Comparison of ENCODE assay signal across 13 cellular contexts in genomic region chr3:72678892-72679291, GRCh38.
DNase-seq lines count a peak whose midpoint lies in the region; ATAC-seq, FAIRE-seq and TF ChIP-seq lines count a peak whose summit lies in the region.
"Had no signal": no experiment of that assay in that cellular context is flagged by ENCODE, and none has a peak within 500 bp of the region (broad histone marks: within the 10 kb centered on the region; RNA-seq: fewer than 3 reads in every experiment).

No MANE protein-coding gene starts in this region.

- ATAC-seq in HG02610 (IDR thresholded peaks at IDR 0.05; ENCODE audit: unreplicated experiment) (peak; percentile 48), K562 (no peak), mucosa of descending colon (peak; percentile 74), GM19035 (IDR thresholded peaks at IDR 0.05; ENCODE audit: unreplicated experiment) (no peak)
- ATAC-seq: HCT116 had no signal

- FAIRE-seq in K562 (lab: Jason Lieb, UNC), result no peak

- TF ChIP-seq POLR2A in K562 (conservative IDR thresholded peaks at IDR 0.05) (no peak), ovary (IDR thresholded peaks at IDR 0.05) (no peak)

- BruUV-seq in K562 (replicated peaks; lab: Mats Ljungman, UMichigan), result no TSS peak

- no peaks in the 10 kb centered on the region for H3K4me1 ChIP-seq in K562 (replicated peaks in 1 of 2; ENCODE audit: control insufficient read depth in 2 of 2, insufficient read depth in 2 of 2, low read length in 2 of 2)
- no peaks in the 10 kb centered on the region for H3K4me1 ChIP-seq in mucosa of descending colon (ENCODE audit: low read depth)
- H3K4me1 ChIP-seq in ovary (ENCODE audit: insufficient read depth), result no peaks in the 10 kb centered on the region

- H4K20me1 ChIP-seq in K562 (replicated peaks; ENCODE audit: control insufficient read depth, insufficient read depth, low read length), result no peaks in the 10 kb centered on the region

- H3K36me3 ChIP-seq in K562 (ENCODE audit: control insufficient read depth, insufficient read depth, low read length), result no peaks in the 10 kb centered on the region
- H3K36me3 ChIP-seq in mucosa of descending colon (ENCODE audit: low read depth), result no peaks in the 10 kb centered on the region
- H3K36me3 ChIP-seq in ovary, result no peaks in the 10 kb centered on the region
- H3K36me3 ChIP-seq: SJCRH30 had no signal

- H3K9me3 ChIP-seq in K562 (replicated peaks; ENCODE audit: control insufficient read depth, insufficient read depth, low read depth, low read length) (no peaks in the 10 kb centered on the region), mucosa of descending colon (no peaks in the 10 kb centered on the region), ovary (no peaks in the 10 kb centered on the region)
- H3K9me3 ChIP-seq: SJCRH30 had no signal

- WGBS in K562 (ENCODE audit: insufficient coverage, low coverage, missing lambda C conversion rate), result 21% methylated on average over 6 of the region's 6 CpGs
- WGBS in ovary, 3 donors, result 93 to 94% (median 93%) methylated on average over 6 of the region's 6 CpGs

- H3K9me1 ChIP-seq in K562 (ENCODE audit: control insufficient read depth, insufficient read depth, low read length), result no peaks in the 10 kb centered on the region

- CTCF ChIA-PET in K562 (lab: Yijun Ruan, JAX; ENCODE audit: low intra/inter-chr PET ratio), result no interaction called here

- TF ChIP-seq CTCF in K562 (IDR thresholded peaks at IDR 0.05 in 2 of 3, conservative IDR thresholded peaks at IDR 0.05 in 1 of 3; ENCODE audit: insufficient read depth in 2 of 3, low read depth in 1 of 3, low read length in 3 of 3) (no peak), mucosa of descending colon (IDR thresholded peaks at IDR 0.05) (no peak), ovary (IDR thresholded peaks at IDR 0.05) (no peak)

- H2AFZ ChIP-seq in K562 (ENCODE audit: low read depth, low read length), result no peak overlapping the region

- H3K27ac ChIP-seq in K562 (ENCODE audit: extremely low read depth, low read depth, low read length) (no peak overlapping the region), ovary (no peak overlapping the region)
- H3K27ac ChIP-seq: SJCRH30 had no signal

- no peak overlapping the region for H3K4me3 ChIP-seq in K562
- H3K4me3 ChIP-seq in mucosa of descending colon, result no peak overlapping the region
- no peak overlapping the region for H3K4me3 ChIP-seq in ovary
- H3K4me3 ChIP-seq: SJCRH30 had no signal

- H3K79me2 ChIP-seq in K562 (ENCODE audit: control insufficient read depth, insufficient read depth, low read length), result no peaks in the 10 kb centered on the region

- POLR2A ChIA-PET in K562 (lab: Yijun Ruan, JAX), result no interaction called here

- in situ Hi-C loops in K562 (cut with MboI), result no loop called here

- TF ChIP-seq RAD21 in K562 (CRISPR knock-in tag; conservative IDR thresholded peaks at IDR 0.05 in 1 of 2, IDR thresholded peaks at IDR 0.05 in 1 of 2), result no peak

- H3K4me2 ChIP-seq in K562 (ENCODE audit: insufficient read depth, low read length), result no peak overlapping the region

- TF ChIP-seq EP300 in K562 (IDR thresholded peaks at IDR 0.05; ENCODE audit: low read length) (no peak), ovary (IDR thresholded peaks at IDR 0.05) (no peak)

- intact Hi-C loops in K562 (cut with micrococcal nuclease), result no loop called here
- intact Hi-C loops in mucosa of descending colon (cut with DNase I, micrococcal nuclease), result no loop called here
- intact Hi-C loops in ovary (cut with DNase I), result no loop called here

- no peak overlapping the region for H3K9ac ChIP-seq in K562 (ENCODE audit: insufficient read depth in 1 of 2, low read depth in 2 of 2, low read length in 2 of 2)

- H3K27me3 ChIP-seq in K562 (ENCODE audit: control insufficient read depth in 2 of 2, insufficient read depth in 2 of 2, low read length in 2 of 2) (peaks cover 0 to 6% of the 10 kb centered on the region in 2 experiments; a peak in 3 of 5 replicates), ovary (no peaks in the 10 kb centered on the region)
- H3K27me3 ChIP-seq: SJCRH30 had no signal

- peak; percentile 59 for DNase-seq in COLO829 (ENCODE audit: low spot score)
- no peak for DNase-seq in K562 (ENCODE audit: extremely low read depth in 1 of 4, low spot score in 3 of 4)
- DNase-seq in mucosa of descending colon, result no peak
- no peak for DNase-seq in GDM1 (lab: John Stamatoyannopoulos, UW)
- no peak for DNase-seq in ovary
- DNase-seq in NK-92 treated with Interleukin-12 subunit alpha and Interleukin-12 subunit beta, amount 100 ng/mL, for 24 hours (lab: John Stamatoyannopoulos, UW), result no peak
- DNase-seq: activated naive CD8-positive, alpha-beta T cell treated with anti-CD3 and anti-CD28 coated beads, Interleukin-2, amount 10 ng/mL, durations not matched to agents 7 days and 5 days; DMS 273 treated with DMSO at 0.1 percent for 48 hours; midbrain; SJCRH30 had no signal

TF ChIP-seq in K562, 482 proteins besides CTCF, POLR2A, EP300 and RAD21 (continues in another document):
- TF ChIP-seq PML (IDR thresholded peaks at IDR 0.05; ENCODE audit: low read length) (no peak), ZKSCAN3 (CRISPR knock-in tag; IDR thresholded peaks at IDR 0.05) (no peak), ZNF3 (CRISPR knock-in tag; IDR thresholded peaks at IDR 0.05) (no peak), ZNF57 (CRISPR knock-in tag; IDR thresholded peaks at IDR 0.05) (no peak), TCF7 (IDR thresholded peaks at IDR 0.05; ENCODE audit: borderline replicate concordance) (no peak), HIVEP1 (CRISPR knock-in tag; IDR thresholded peaks at IDR 0.05) (no peak), ZNF740 (CRISPR knock-in tag; IDR thresholded peaks at IDR 0.05) (no peak), ZNF740 (tag; IDR thresholded peaks at IDR 0.05) (no peak), ZBTB9 (CRISPR knock-in tag; IDR thresholded peaks at IDR 0.05) (no peak), BMI1 (IDR thresholded peaks at IDR 0.05; ENCODE audit: low read length) (no peak), MAFK (IDR thresholded peaks at IDR 0.05; ENCODE audit: low read length) (peak; percentile 72), MIER1 (IDR thresholded peaks at IDR 0.05; ENCODE audit: low read depth) (no peak), TCF7L2 (IDR thresholded peaks at IDR 0.05; ENCODE audit: low read depth, low read length) (no peak), TFAM (CRISPR knock-in tag; conservative IDR thresholded peaks at IDR 0.05) (no peak), TCFL5 (CRISPR knock-in tag; conservative IDR thresholded peaks at IDR 0.05) (no peak), XRCC5 (IDR thresholded peaks at IDR 0.05; ENCODE audit: low read depth, low read length) (no peak)
- TF ChIP-seq, protein P1, sequence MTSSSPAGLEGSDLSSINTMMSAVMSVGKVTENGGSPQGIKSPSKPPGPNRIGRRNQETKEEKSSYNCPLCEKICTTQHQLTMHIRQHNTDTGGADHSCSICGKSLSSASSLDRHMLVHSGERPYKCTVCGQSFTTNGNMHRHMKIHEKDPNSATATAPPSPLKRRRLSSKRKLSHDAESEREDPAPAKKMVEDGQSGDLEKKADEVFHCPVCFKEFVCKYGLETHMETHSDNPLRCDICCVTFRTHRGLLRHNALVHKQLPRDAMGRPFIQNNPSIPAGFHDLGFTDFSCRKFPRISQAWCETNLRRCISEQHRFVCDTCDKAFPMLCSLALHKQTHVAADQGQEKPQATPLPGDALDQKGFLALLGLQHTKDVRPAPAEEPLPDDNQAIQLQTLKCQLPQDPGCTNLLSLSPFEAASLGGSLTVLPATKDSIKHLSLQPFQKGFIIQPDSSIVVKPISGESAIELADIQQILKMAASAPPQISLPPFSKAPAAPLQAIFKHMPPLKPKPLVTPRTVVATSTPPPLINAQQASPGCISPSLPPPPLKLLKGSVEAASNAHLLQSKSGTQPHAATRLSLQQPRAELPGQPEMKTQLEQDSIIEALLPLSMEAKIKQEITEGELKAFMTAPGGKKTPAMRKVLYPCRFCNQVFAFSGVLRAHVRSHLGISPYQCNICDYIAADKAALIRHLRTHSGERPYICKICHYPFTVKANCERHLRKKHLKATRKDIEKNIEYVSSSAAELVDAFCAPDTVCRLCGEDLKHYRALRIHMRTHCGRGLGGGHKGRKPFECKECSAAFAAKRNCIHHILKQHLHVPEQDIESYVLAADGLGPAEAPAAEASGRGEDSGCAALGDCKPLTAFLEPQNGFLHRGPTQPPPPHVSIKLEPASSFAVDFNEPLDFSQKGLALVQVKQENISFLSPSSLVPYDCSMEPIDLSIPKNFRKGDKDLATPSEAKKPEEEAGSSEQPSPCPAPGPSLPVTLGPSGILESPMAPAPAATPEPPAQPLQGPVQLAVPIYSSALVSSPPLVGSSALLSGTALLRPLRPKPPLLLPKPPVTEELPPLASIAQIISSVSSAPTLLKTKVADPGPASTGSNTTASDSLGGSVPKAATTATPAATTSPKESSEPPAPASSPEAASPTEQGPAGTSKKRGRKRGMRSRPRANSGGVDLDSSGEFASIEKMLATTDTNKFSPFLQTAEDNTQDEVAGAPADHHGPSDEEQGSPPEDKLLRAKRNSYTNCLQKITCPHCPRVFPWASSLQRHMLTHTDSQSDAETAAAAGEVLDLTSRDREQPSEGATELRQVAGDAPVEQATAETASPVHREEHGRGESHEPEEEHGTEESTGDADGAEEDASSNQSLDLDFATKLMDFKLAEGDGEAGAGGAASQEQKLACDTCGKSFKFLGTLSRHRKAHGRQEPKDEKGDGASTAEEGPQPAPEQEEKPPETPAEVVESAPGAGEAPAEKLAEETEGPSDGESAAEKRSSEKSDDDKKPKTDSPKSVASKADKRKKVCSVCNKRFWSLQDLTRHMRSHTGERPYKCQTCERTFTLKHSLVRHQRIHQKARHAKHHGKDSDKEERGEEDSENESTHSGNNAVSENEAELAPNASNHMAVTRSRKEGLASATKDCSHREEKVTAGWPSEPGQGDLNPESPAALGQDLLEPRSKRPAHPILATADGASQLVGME (CRISPR knock-in tag; IDR thresholded peaks at IDR 0.05), result no peak

Comparison
In these comparisons a context has a peak if more than half of its experiments do, and no peak if none do; other contexts are left out.
1. ATAC-seq: peak in HG02610 (single experiment) and mucosa of descending colon (single experiment); none in K562 (single experiment) and GM19035 (single experiment).